In genomic region chrX:118726887-118727685, GRCh38 we compare ENCODE assay signal across 1 cellular context.
TF ChIP-seq lines count a peak whose summit lies in the region.

IL13RA1 (plus strand) TSS chrX:118727606; CDS start chrX:118727639, 33 bp downstream.

TF ChIP-seq in K562, 482 proteins besides CTCF, POLR2A, EP300 and RAD21 (continued from another document and continues in another):
- TF ChIP-seq CEBPZ (IDR thresholded peaks at IDR 0.05; ENCODE audit: borderline replicate concordance, low read depth, low read length): no peak
- TF ChIP-seq TSC22D4 (tag; IDR thresholded peaks at IDR 0.05): no peak
- TF ChIP-seq KAT8 (IDR thresholded peaks at IDR 0.05; ENCODE audit: low read depth): no peak
- TF ChIP-seq MCM3 (IDR thresholded peaks at IDR 0.05): no peak
- TF ChIP-seq CBX1 (IDR thresholded peaks at IDR 0.05; ENCODE audit: low read depth): peak; percentile 26; the same call in 1 of the 2 replicates
- 0 out of 2 replicates have a peak, but pooled peaks have one; percentile 45 for TF ChIP-seq ETV5 (CRISPR knock-in tag; IDR thresholded peaks at IDR 0.05; ENCODE audit: low read depth)
- no peak for TF ChIP-seq EHMT2 (IDR thresholded peaks at IDR 0.05)
- peak; percentile 19; the same call in 1 of the 2 replicates for TF ChIP-seq SOX6 (IDR thresholded peaks at IDR 0.05)
- no peak for TF ChIP-seq ASH1L (IDR thresholded peaks at IDR 0.05; ENCODE audit: borderline replicate concordance, low read depth, partially characterized antibody)
- TF ChIP-seq CGGBP1 (CRISPR knock-in tag; IDR thresholded peaks at IDR 0.05): no peak
- TF ChIP-seq HCFC1 (IDR thresholded peaks at IDR 0.05; ENCODE audit: low read depth, low read length): no peak
- no peak for TF ChIP-seq ETV1 (tag; conservative IDR thresholded peaks at IDR 0.05; ENCODE audit: low read depth)
- no peak for TF ChIP-seq TCF7 (IDR thresholded peaks at IDR 0.05; ENCODE audit: borderline replicate concordance)
- TF ChIP-seq NCOA2 (IDR thresholded peaks at IDR 0.05; ENCODE audit: partially characterized antibody in 2 of 2): no peak
- no peak for TF ChIP-seq KLF6 (CRISPR knock-in tag; IDR thresholded peaks at IDR 0.05; ENCODE audit: borderline replicate concordance)
- TF ChIP-seq ZNF449 (CRISPR knock-in tag; IDR thresholded peaks at IDR 0.05): no peak
- no peak for TF ChIP-seq GTF2F1 (IDR thresholded peaks at IDR 0.05; ENCODE audit: low read depth, low read length)
- no peak for TF ChIP-seq ZNF561 (CRISPR knock-in tag; conservative IDR thresholded peaks at IDR 0.05)
- TF ChIP-seq ZKSCAN1 (IDR thresholded peaks at IDR 0.05; ENCODE audit: low read depth, low read length): no peak
- TF ChIP-seq MBD2 (IDR thresholded peaks at IDR 0.05; ENCODE audit: borderline replicate concordance, low read depth): no peak
- no peak for TF ChIP-seq CLOCK (CRISPR knock-in tag; IDR thresholded peaks at IDR 0.05; ENCODE audit: borderline replicate concordance)
- no peak for TF ChIP-seq E4F1 (CRISPR knock-in tag; IDR thresholded peaks at IDR 0.05; ENCODE audit: borderline replicate concordance)
- TF ChIP-seq CHAMP1 (IDR thresholded peaks at IDR 0.05): no peak
- TF ChIP-seq IFI16 (CRISPR knock-in tag; IDR thresholded peaks at IDR 0.05): no peak
- no peak for TF ChIP-seq POLR2AphosphoS2 (IDR thresholded peaks at IDR 0.05; ENCODE audit: low read length)
- no peak for TF ChIP-seq NCOA6 (IDR thresholded peaks at IDR 0.05)
- TF ChIP-seq SRSF7 (optimal IDR thresholded peaks at IDR 0.05; ENCODE audit: low read depth, low read length): no peak
- no peak for TF ChIP-seq CTCFL (IDR thresholded peaks at IDR 0.05; ENCODE audit: borderline replicate concordance, insufficient read depth, low read depth, low read length, poor library complexity, severe bottlenecking)
- no peak for TF ChIP-seq SNRNP70 (optimal IDR thresholded peaks at IDR 0.05; ENCODE audit: low read depth, low read length)
- TF ChIP-seq FOXK2 (conservative IDR thresholded peaks at IDR 0.05 in 1 of 2, IDR thresholded peaks at IDR 0.05 in 1 of 2; ENCODE audit: low read depth in 2 of 2): no peak
- TF ChIP-seq KDM2B (CRISPR knock-in tag; IDR thresholded peaks at IDR 0.05): no peak
- TF ChIP-seq ZNF23 (CRISPR knock-in tag; IDR thresholded peaks at IDR 0.05): no peak
- TF ChIP-seq FOXM1 (IDR thresholded peaks at IDR 0.05; ENCODE audit: low read depth): no peak
- TF ChIP-seq FOXM1 (CRISPR knock-in tag; IDR thresholded peaks at IDR 0.05; ENCODE audit: low read depth): no peak
- TF ChIP-seq ELF4 (CRISPR knock-in tag; IDR thresholded peaks at IDR 0.05): no peak
- TF ChIP-seq PTRF (tag; IDR thresholded peaks at IDR 0.05): no peak
- TF ChIP-seq ZMIZ1 (IDR thresholded peaks at IDR 0.05; ENCODE audit: low read depth in 2 of 2, low read length in 2 of 2): no peak
- TF ChIP-seq BCOR (IDR thresholded peaks at IDR 0.05): no peak
- TF ChIP-seq CBFA2T3 (IDR thresholded peaks at IDR 0.05): peak; percentile 44; the same call in 1 of the 2 replicates
- no peak for TF ChIP-seq CCAR2 (IDR thresholded peaks at IDR 0.05; ENCODE audit: low read depth, low read length)
- no peak for TF ChIP-seq ATF1 (CRISPR knock-in tag; IDR thresholded peaks at IDR 0.05)
- TF ChIP-seq ATF1 (tag; IDR thresholded peaks at IDR 0.05): peak; percentile 44; the same call in 1 of the 2 replicates
- no peak for TF ChIP-seq TFAM (CRISPR knock-in tag; conservative IDR thresholded peaks at IDR 0.05)
- peak; percentile 64 for TF ChIP-seq HMGN3 (IDR thresholded peaks at IDR 0.05; ENCODE audit: borderline replicate concordance, extremely low read depth, insufficient read length, low read depth, low read length)
- TF ChIP-seq ZFP36 (IDR thresholded peaks at IDR 0.05; ENCODE audit: low read depth, low read length, partially characterized antibody): no peak
- no peak for TF ChIP-seq FOXJ3 (CRISPR knock-in tag; IDR thresholded peaks at IDR 0.05)
- no peak for TF ChIP-seq THRA (IDR thresholded peaks at IDR 0.05)
